8 cellular contexts compared by ENCODE assay signal in the genomic region with DNA sequence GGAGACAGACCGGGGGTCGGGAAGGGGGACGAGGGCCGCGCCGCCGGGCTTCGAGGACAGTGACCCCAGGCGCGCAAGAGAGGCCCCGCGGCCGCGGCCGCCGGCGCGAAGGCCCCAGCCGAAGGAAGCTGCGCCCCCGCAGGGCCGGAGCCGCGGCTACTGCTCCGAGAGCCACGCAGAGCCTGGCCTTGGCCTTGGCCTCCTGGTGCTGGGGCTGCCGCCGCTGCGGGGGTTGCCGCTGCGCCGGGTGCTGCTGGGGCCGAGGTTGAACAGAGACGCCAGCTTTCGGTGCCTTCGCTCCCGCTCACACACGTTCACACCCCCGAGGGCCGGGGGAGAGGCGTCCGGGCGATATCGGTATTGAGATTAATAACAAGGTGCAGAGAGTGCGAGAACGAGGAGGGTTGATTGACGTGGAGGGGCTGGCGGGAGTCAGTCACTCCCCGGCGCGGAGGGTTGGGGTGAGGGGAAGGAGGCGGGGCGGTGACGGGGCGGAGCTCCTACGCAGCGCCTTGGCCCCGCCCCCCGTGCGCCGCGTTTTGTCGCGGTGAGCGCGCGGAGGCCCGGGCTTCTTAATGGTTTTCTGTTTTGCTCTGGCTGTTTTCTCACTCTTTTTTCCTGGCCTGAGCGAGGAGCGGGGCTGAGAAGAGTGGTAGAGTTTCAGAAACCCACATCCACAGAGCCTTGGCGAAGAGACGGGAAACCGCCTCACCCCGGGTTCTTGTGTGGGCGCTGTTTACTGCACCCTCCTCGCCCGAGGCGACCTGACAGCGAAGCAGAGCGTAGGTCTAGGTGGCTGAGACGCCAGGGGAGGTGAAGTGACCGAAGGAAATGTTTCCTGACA. TPM values are rescaled to one million over a fixed set of nuclear protein-coding genes. Genes with fewer than 3 reads are reported as not detected.
DNase-seq lines count a peak whose midpoint lies in the region; TF ChIP-seq lines count a peak whose summit lies in the region.

No MANE protein-coding gene starts in this region.

- H3K79me2 ChIP-seq in neural progenitor cell (ENCODE audit: low read depth): peaks cover 12% of the 10 kb centered on the region

- H3K27me3 ChIP-seq in neural progenitor cell: peaks cover 23% of the 10 kb centered on the region

- peaks cover 9% of the 10 kb centered on the region for H3K27me3 Mint-ChIP-seq in neural progenitor cell (ENCODE audit: insufficient read depth, low read depth)

- peaks cover 13% of the 10 kb centered on the region for H4K20me1 ChIP-seq in neural progenitor cell (ENCODE audit: low read depth)

- H3K4me1 ChIP-seq in ES-I3 (ENCODE audit: insufficient read depth, low read length) (peaks cover 7% of the 10 kb centered on the region), neural progenitor cell (peaks cover 8% of the 10 kb centered on the region)

- H3K9me3 ChIP-seq in ES-I3 (ENCODE audit: control insufficient read depth, insufficient read depth, low read length) (no peaks in the 10 kb centered on the region), neural progenitor cell (ENCODE audit: low read depth) (no peaks in the 10 kb centered on the region)

- no peaks in the 10 kb centered on the region for H3K9me3 Mint-ChIP-seq in neural progenitor cell

- peaks cover 19% of the 10 kb centered on the region for H3K4me1 Mint-ChIP-seq in neural progenitor cell

- TF ChIP-seq POLR2A in Raji (IDR thresholded peaks at IDR 0.05; ENCODE audit: insufficient read depth, low read depth, low read length): peak; percentile 92

- H3F3A ChIP-seq in neural progenitor cell (ENCODE audit: low read depth): peaks cover 15% of the 10 kb centered on the region

- H3K4me3 Mint-ChIP-seq in neural progenitor cell: peak overlapping the region; percentile 97

- TF ChIP-seq CTCF in neural progenitor cell (IDR thresholded peaks at IDR 0.05): no peak

- H2AFZ ChIP-seq in neural progenitor cell (replicated peaks): peak overlapping the region; percentile 100

- H3K27ac Mint-ChIP-seq in neural progenitor cell: peak overlapping the region; percentile 85

- DNase-seq in GOT3 (lab: John Stamatoyannopoulos, UW): peak; percentile 75
- DNase-seq in LHCN-M2 (ENCODE audit: low read depth): peak; percentile 79
- peak; percentile 98 for DNase-seq in activated effector memory CD4-positive, alpha-beta T cell treated with anti-CD3 and anti-CD28 coated beads, Interleukin-2, amount 50 U/mL, for 16 hours
- peak; percentile 67 for DNase-seq in fibroblast of the conjunctiva (ENCODE audit: low read depth)
- peak; percentile 95 for DNase-seq in neural progenitor cell (ENCODE audit: low spot score)
- DNase-seq in stromal cell of bone marrow (ENCODE audit: low read depth): peak; percentile 71

- H3K4me3 ChIP-seq in neural progenitor cell: peak overlapping the region; percentile 87

- H3K36me3 ChIP-seq in ES-I3 (ENCODE audit: insufficient read depth, low read length): no peaks in the 10 kb centered on the region
- no peaks in the 10 kb centered on the region for H3K36me3 ChIP-seq in neural progenitor cell

- H3K27ac ChIP-seq in neural progenitor cell: no peak overlapping the region

- peak overlapping the region; percentile 95 for H3K4me2 ChIP-seq in neural progenitor cell

- peak overlapping the region; percentile 96 for H3K9ac ChIP-seq in ES-I3 (ENCODE audit: low read depth, low read length)
- H3K9ac ChIP-seq in neural progenitor cell: no peak overlapping the region

- no peaks in the 10 kb centered on the region for H3K36me3 Mint-ChIP-seq in neural progenitor cell

RNA-seq across cellular contexts. Expression of gene CNOT6L, which starts 0.9 kb away (rescaled TPM):
- total RNA-seq in LHCN-M2 (2014; rRNA removed) (7.4 and 8.3 TPM in 2 replicates), neural progenitor cell (ENCODE audit: low replicate concordance) (6.0 and 7.5 TPM in 2 replicates)
- polyA plus RNA-seq in LHCN-M2 (2012): 3.5 TPM

RNA-seq across cellular contexts. Expression of gene MRPL1, which starts 42.6 kb away (rescaled TPM):
- 39.4 TPM in 2 replicates for total RNA-seq in LHCN-M2 (2014; rRNA removed)
- polyA plus RNA-seq in LHCN-M2 (2012): 20.6 TPM
- total RNA-seq in neural progenitor cell (ENCODE audit: low replicate concordance): 28.8 and 48.5 TPM in 2 replicates
